Comparison of ENCODE assay signal across 14 cellular contexts in genomic region chr2:66515743-66516142, GRCh38.
"Had no signal": no experiment of that assay in that cellular context is flagged by ENCODE, and none has a peak within 500 bp of the region (broad histone marks: within the 10 kb centered on the region; RNA-seq: fewer than 3 reads in every experiment).

No MANE protein-coding gene starts in this region.

- H3K36me3 ChIP-seq: gastrocnemius medialis, heart right ventricle, left lung, thoracic aorta had no signal

- H3K27me3 ChIP-seq: gastrocnemius medialis, heart right ventricle, left lung had no signal

- FAIRE-seq: keratinocyte, TTC549 had no signal

- H3K27ac ChIP-seq: gastrocnemius medialis, heart right ventricle, left lung, thoracic aorta had no signal

- H3K4me3 ChIP-seq: gastrocnemius medialis, heart right ventricle, left lung, thoracic aorta had no signal

- H3K9me3 ChIP-seq: gastrocnemius medialis, heart right ventricle, left lung, thoracic aorta had no signal

- H3K4me1 ChIP-seq: gastrocnemius medialis had no signal

- DNase-seq: activated B cell treated with CpG ODN at 0.5 μM for 24 hours; activated CD4-positive, alpha-beta T cell treated with anti-CD3 and anti-CD28 coated beads, Interleukin-2, amount 10 ng/mL, durations not matched to agents 24 days and 14 days; activated CD8-positive, alpha-beta memory T cell treated with anti-CD3 and anti-CD28 coated beads for 24 hours; activated naive CD4-positive, alpha-beta T cell treated with anti-CD3 and anti-CD28 coated beads, Interleukin-2, amount 10 ng/mL, durations not matched to agents 7 days and 5 days; dermis blood vessel endothelial cell; gastrocnemius medialis; heart right ventricle; left lung; stimulated activated CD4-positive, alpha-beta T cell treated with anti-CD3 and anti-CD28 coated beads, Interleukin-12 subunit alpha, Interleukin-12 subunit beta, amount 100 ng/mL, for 4 hours; stimulated activated CD4-positive, alpha-beta T cell treated with anti-CD3 and anti-CD28 coated beads, Interleukin-2, amount 100 ng/mL, for 48 hours; T-helper 2 cell had no signal
